15 cellular contexts compared by ENCODE assay signal in genomic region chr10:97336446-97336845, GRCh38. TPM values are rescaled to one million over a fixed set of nuclear protein-coding genes. Genes with fewer than 3 reads are reported as not detected.
DNase-seq lines count a peak whose midpoint lies in the region; ATAC-seq, FAIRE-seq and TF ChIP-seq lines count a peak whose summit lies in the region.
"Had no signal": no experiment of that assay in that cellular context is flagged by ENCODE, and none has a peak within 500 bp of the region (broad histone marks: within the 10 kb centered on the region; RNA-seq: fewer than 3 reads in every experiment).

No MANE protein-coding gene starts in this region.

- DNase-seq in HepG2 (ENCODE audit: low spot score) (no peak), right lobe of liver (no peak), body of pancreas (no peak), left lung (no peak), NCI-H510A (lab: John Stamatoyannopoulos, UW) (no peak), occipital lobe (lab: John Stamatoyannopoulos, UW) (no peak), upper lobe of right lung (no peak)
- DNase-seq in effector CD8-positive, alpha-beta T cell (lab: John Stamatoyannopoulos, UW), result no peak
- DNase-seq: ACHN; activated CD8-positive, alpha-beta memory T cell treated with anti-CD3 and anti-CD28 coated beads, Interleukin-2, amount 50 U/mL, for 48 hours; central memory CD4-positive, alpha-beta T cell; DMS79; psoas muscle; SHP77 had no signal

- ATAC-seq in HepG2 (no peak), right lobe of liver (no peak), body of pancreas (no peak), left lung (no peak), upper lobe of right lung (no peak)
- ATAC-seq: psoas muscle had no signal

- H3K9me3 ChIP-seq in HepG2 (ENCODE audit: low read length) (no peaks in the 10 kb centered on the region), right lobe of liver (no peaks in the 10 kb centered on the region), body of pancreas (no peaks in the 10 kb centered on the region), left lung (no peaks in the 10 kb centered on the region), upper lobe of right lung (no peaks in the 10 kb centered on the region)
- H3K9me3 ChIP-seq: psoas muscle had no signal

- TSS peak; percentile 64 for BruUV-seq in HepG2 (replicated peaks; lab: Mats Ljungman, UMichigan)

- H3K27ac ChIP-seq in HepG2 (ENCODE audit: extremely low read length, insufficient read depth, low read length), result no peak overlapping the region
- H3K27ac ChIP-seq in right lobe of liver, result no peak overlapping the region
- H3K27ac ChIP-seq in body of pancreas, result peak overlapping the region; percentile 59 to 77 (median 68)
- peak overlapping the region; percentile 33 to 99 for H3K27ac ChIP-seq in left lung
- no peak overlapping the region for H3K27ac ChIP-seq in upper lobe of right lung
- H3K27ac ChIP-seq: psoas muscle had no signal

- no peak for FAIRE-seq in HepG2 (lab: Jason Lieb, UNC)
- FAIRE-seq: TTC549 had no signal

- in situ Hi-C loops in HepG2 (cut with HindIII; ENCODE audit: extremely low pct_ligation_motif_present, low pct_unique_long_range_greater_than_20kb), result no loop called here

- H2AFZ ChIP-seq in HepG2 (ENCODE audit: low read length), result no peak overlapping the region

- no peak overlapping the region; the same call in 1 of the 2 replicates for H3K9ac ChIP-seq in HepG2 (ENCODE audit: insufficient read depth, low read depth, low read length)

- no peak for TF ChIP-seq RAD21 in HepG2 (CRISPR knock-in tag; IDR thresholded peaks at IDR 0.05)

- CTCF ChIA-PET in HepG2 (lab: Yijun Ruan, JAX; ENCODE audit: low intra/inter-chr PET ratio, low total read pairs), result no interaction called here

- H3K79me2 ChIP-seq in HepG2 (ENCODE audit: insufficient read depth, low read length), result peaks cover 26% of the 10 kb centered on the region

- H4K20me1 ChIP-seq in HepG2 (ENCODE audit: insufficient read depth, low read length), result no peaks in the 10 kb centered on the region

- no peak for TF ChIP-seq CTCF in HepG2 (CRISPR knock-in tag; IDR thresholded peaks at IDR 0.05)
- TF ChIP-seq CTCF in right lobe of liver (IDR thresholded peaks at IDR 0.05), result no peak
- TF ChIP-seq CTCF in body of pancreas (IDR thresholded peaks at IDR 0.05), result no peak
- no peak for TF ChIP-seq CTCF in left lung (IDR thresholded peaks at IDR 0.05)
- TF ChIP-seq CTCF in upper lobe of right lung (IDR thresholded peaks at IDR 0.05), result no peak

- WGBS in HepG2 (ENCODE audit: low lambda C conversion rate), result 34% methylated on average over 5 of the region's 5 CpGs
- WGBS in right lobe of liver (ENCODE audit: insufficient coverage, low coverage, low lambda C conversion rate, missing lambda C conversion rate), result 47% methylated on average over 5 of the region's 5 CpGs
- WGBS in body of pancreas, 2 donors, result 19 to 26% methylated on average over 5 of the region's 5 CpGs

- H3K4me1 ChIP-seq in HepG2 (ENCODE audit: insufficient read depth, low read length) (peaks cover 33% of the 10 kb centered on the region), right lobe of liver (peaks cover 0 to 6% (median 0%) of the 10 kb centered on the region in 4 donors), body of pancreas (peaks cover 42% of the 10 kb centered on the region), left lung (peaks cover 13 to 40% of the 10 kb centered on the region in 2 donors), upper lobe of right lung (peaks cover 34% of the 10 kb centered on the region)

- POLR2A ChIA-PET in HepG2 (lab: Yijun Ruan, JAX), result no interaction called here

- H3K36me3 ChIP-seq in HepG2 (replicated peaks in 1 of 2; ENCODE audit: control insufficient read depth in 1 of 2, insufficient read depth in 2 of 2, low read length in 2 of 2) (no peaks in the 10 kb centered on the region), right lobe of liver (no peaks in the 10 kb centered on the region), body of pancreas (replicated peaks in 1 of 2; ENCODE audit: insufficient read depth in 1 of 2, low read depth in 2 of 2) (no peaks in the 10 kb centered on the region), left lung (no peaks in the 10 kb centered on the region), upper lobe of right lung (no peaks in the 10 kb centered on the region)

- intact Hi-C loops in HepG2 (cut with micrococcal nuclease; ENCODE audit: unreplicated experiment) (no loop called here), right lobe of liver (cut with DNase I) (loop anchor here in 1 of 2 donors (10.0 kb wide), 1 partner anchor 52 kb away; no protein-coding TSS in a partner anchor), body of pancreas (cut with DNase I) (no loop called here), left lung (cut with DNase I) (no loop called here), upper lobe of right lung (cut with DNase I) (no loop called here)

- H3K27me3 ChIP-seq in HepG2 (ENCODE audit: control insufficient read depth in 1 of 2, insufficient read depth in 2 of 2, low read length in 2 of 2), result no peaks in the 10 kb centered on the region
- H3K27me3 ChIP-seq in right lobe of liver, result no peaks in the 10 kb centered on the region
- no peaks in the 10 kb centered on the region for H3K27me3 ChIP-seq in body of pancreas
- no peaks in the 10 kb centered on the region for H3K27me3 ChIP-seq in left lung
- no peaks in the 10 kb centered on the region for H3K27me3 ChIP-seq in upper lobe of right lung

- TF ChIP-seq POLR2A in HepG2 (IDR thresholded peaks at IDR 0.05; ENCODE audit: insufficient read depth in 1 of 2, low read depth in 2 of 2, low read length in 2 of 2), result no peak
- no peak for TF ChIP-seq POLR2A in right lobe of liver (IDR thresholded peaks at IDR 0.05)
- TF ChIP-seq POLR2A in body of pancreas (IDR thresholded peaks at IDR 0.05), result no peak

- TF ChIP-seq EP300 in HepG2 (IDR thresholded peaks at IDR 0.05; ENCODE audit: low read depth in 2 of 2, low read length in 2 of 2) (no peak), HepG2 (CRISPR knock-in tag; IDR thresholded peaks at IDR 0.05; ENCODE audit: borderline replicate concordance) (no peak)

- H3K4me3 ChIP-seq in HepG2 (replicated peaks in 1 of 3; ENCODE audit: insufficient read depth in 1 of 3, low read depth in 2 of 3, low read length in 3 of 3) (no peak overlapping the region), right lobe of liver (no peak overlapping the region), body of pancreas (no peak overlapping the region), left lung (no peak overlapping the region), upper lobe of right lung (no peak overlapping the region)
- H3K4me3 ChIP-seq: psoas muscle had no signal

- H3K4me2 ChIP-seq in HepG2 (ENCODE audit: low read depth, low read length), result no peak overlapping the region

RNA-seq across cellular contexts. Expression of gene FRAT2, which starts 1.9 kb away (rescaled TPM):
- total RNA-seq in HepG2 (2016; rRNA removed; fragmentation: Illumina TruSeq; extraction: Trizol) (10.1 and 14.1 TPM in 2 replicates), right lobe of liver (10 to 100 TPM in 2 of 6 experiments, 1 to 10 TPM in 4; 8.3 to 11.4 (median 9.7) TPM), body of pancreas (10 to 100 TPM; 19.5 to 20.8 TPM), left lung (10 to 100 TPM; 12.8 to 30.2 TPM), occipital lobe (16.8 TPM), upper lobe of right lung (20.4 TPM)
- total RNA-seq in HepG2 (2016; cell fraction: cytosol; rRNA removed; fragmentation: Illumina TruSeq; extraction: Trizol; ENCODE audit: low read depth), result 2.9 and 3.3 TPM in 2 replicates
- 9.8 and 14.0 TPM in 2 replicates for total RNA-seq in HepG2 (2016; cell fraction: insoluble cytoplasmic fraction; rRNA removed; fragmentation: Illumina TruSeq; extraction: Trizol)
- 10.0 and 10.9 TPM in 2 replicates for total RNA-seq in HepG2 (2016; cell fraction: membrane; rRNA removed; fragmentation: Illumina TruSeq; extraction: Trizol)
- total RNA-seq in HepG2 (2016; cell fraction: nucleus; rRNA removed; fragmentation: Illumina TruSeq; extraction: Trizol), result 8.0 and 9.6 TPM in 2 replicates
- polyA plus RNA-seq in HepG2 (2011; rRNA removed), result 6.3 and 7.2 TPM in 2 replicates
- polyA plus RNA-seq in HepG2 (2011; cell fraction: cytosol; rRNA removed), result 6.8 and 7.1 TPM in 2 replicates
- 4.3 and 4.5 TPM in 2 replicates for polyA plus RNA-seq in HepG2 (2011; cell fraction: nucleus; rRNA removed)
- 7.3 TPM in 2 replicates for polyA plus RNA-seq in HepG2 (2012)
- 2.3 and 2.6 TPM in 2 replicates for polyA plus RNA-seq in HepG2 (2016; cell fraction: cytosol; fragmentation: Illumina TruSeq; extraction: Trizol; ENCODE audit: low read depth)
- polyA plus RNA-seq in HepG2 (2016; cell fraction: insoluble cytoplasmic fraction; fragmentation: Illumina TruSeq; extraction: Trizol; ENCODE audit: low read depth), result 10.6 and 11.0 TPM in 2 replicates
- 5.8 TPM in 2 replicates for polyA plus RNA-seq in HepG2 (2016; cell fraction: membrane; fragmentation: Illumina TruSeq; extraction: Trizol; ENCODE audit: low read depth)
- 6.0 and 9.1 TPM in 2 replicates for polyA plus RNA-seq in HepG2 (2016; cell fraction: nucleus; fragmentation: Illumina TruSeq; extraction: Trizol; ENCODE audit: insufficient read depth, low read depth)
- polyA minus RNA-seq in HepG2 (2011; rRNA and poly(A)+ RNA removed; ENCODE audit: low replicate concordance), result 7.4 and 20.0 TPM in 2 replicates
- polyA minus RNA-seq in HepG2 (2011; cell fraction: cytosol; rRNA and poly(A)+ RNA removed), result 5.0 and 6.0 TPM in 2 replicates
- polyA minus RNA-seq in HepG2 (2011; cell fraction: nucleus; rRNA and poly(A)+ RNA removed), result 6.0 and 11.5 TPM in 2 replicates

RNA-seq across cellular contexts. Expression of gene FRAT1, which starts 17.4 kb away (rescaled TPM):
- 1.3 and 2.3 TPM in 2 replicates for total RNA-seq in HepG2 (2016; rRNA removed; fragmentation: Illumina TruSeq; extraction: Trizol)
- total RNA-seq in HepG2 (2016; cell fraction: cytosol; rRNA removed; fragmentation: Illumina TruSeq; extraction: Trizol; ENCODE audit: low read depth), result 0.53 and 0.71 TPM in 2 replicates
- total RNA-seq in HepG2 (2016; cell fraction: insoluble cytoplasmic fraction; rRNA removed; fragmentation: Illumina TruSeq; extraction: Trizol), result 1.4 and 2.4 TPM in 2 replicates
- 1.2 and 1.3 TPM in 2 replicates for total RNA-seq in HepG2 (2016; cell fraction: membrane; rRNA removed; fragmentation: Illumina TruSeq; extraction: Trizol)
- total RNA-seq in HepG2 (2016; cell fraction: nucleus; rRNA removed; fragmentation: Illumina TruSeq; extraction: Trizol), result 2.1 and 2.5 TPM in 2 replicates
- 1.7 TPM in 2 replicates for polyA plus RNA-seq in HepG2 (2011; rRNA removed)
- 1.2 and 1.6 TPM in 2 replicates for polyA plus RNA-seq in HepG2 (2011; cell fraction: cytosol; rRNA removed)
- polyA plus RNA-seq in HepG2 (2011; cell fraction: nucleus; rRNA removed), result 1.4 and 1.8 TPM in 2 replicates
- polyA plus RNA-seq in HepG2 (2012), result 1.6 TPM in 2 replicates
- 0.20 and 0.28 TPM in 2 replicates for polyA plus RNA-seq in HepG2 (2016; cell fraction: cytosol; fragmentation: Illumina TruSeq; extraction: Trizol; ENCODE audit: low read depth)
- 1.5 and 2.1 TPM in 2 replicates for polyA plus RNA-seq in HepG2 (2016; cell fraction: insoluble cytoplasmic fraction; fragmentation: Illumina TruSeq; extraction: Trizol; ENCODE audit: low read depth)
- polyA plus RNA-seq in HepG2 (2016; cell fraction: membrane; fragmentation: Illumina TruSeq; extraction: Trizol; ENCODE audit: low read depth), result 0.54 and 0.77 TPM in 2 replicates
- polyA plus RNA-seq in HepG2 (2016; cell fraction: nucleus; fragmentation: Illumina TruSeq; extraction: Trizol; ENCODE audit: insufficient read depth, low read depth), result 0.97 and 2.2 TPM in 2 replicates
- polyA minus RNA-seq in HepG2 (2011; rRNA and poly(A)+ RNA removed; ENCODE audit: low replicate concordance), result 1.8 and 4.0 TPM in 2 replicates
- polyA minus RNA-seq in HepG2 (2011; cell fraction: cytosol; rRNA and poly(A)+ RNA removed), result 2.5 and 2.7 TPM in 2 replicates
- polyA minus RNA-seq in HepG2 (2011; cell fraction: nucleus; rRNA and poly(A)+ RNA removed), result 4.5 and 7.1 TPM in 2 replicates
- 1 to 10 TPM; 3.5 to 8.5 (median 7.4) TPM for total RNA-seq in right lobe of liver
- total RNA-seq in body of pancreas, result 1 to 10 TPM; 3.0 to 6.5 TPM
- 10 to 100 TPM in 1 of 2 donors, 1 to 10 TPM in 1; 5.2 to 10.8 TPM for total RNA-seq in left lung
- 5.6 TPM for total RNA-seq in occipital lobe
- 10.4 TPM for total RNA-seq in upper lobe of right lung

RNA-seq across cellular contexts. Expression of gene ARHGAP19, which starts 44.0 kb away (rescaled TPM):
- total RNA-seq in HepG2 (2016; rRNA removed; fragmentation: Illumina TruSeq; extraction: Trizol), result 10.0 and 15.6 TPM in 2 replicates
- 2.8 and 5.8 TPM in 2 replicates for total RNA-seq in HepG2 (2016; cell fraction: cytosol; rRNA removed; fragmentation: Illumina TruSeq; extraction: Trizol; ENCODE audit: low read depth)
- 9.8 and 13.9 TPM in 2 replicates for total RNA-seq in HepG2 (2016; cell fraction: insoluble cytoplasmic fraction; rRNA removed; fragmentation: Illumina TruSeq; extraction: Trizol)
- total RNA-seq in HepG2 (2016; cell fraction: membrane; rRNA removed; fragmentation: Illumina TruSeq; extraction: Trizol), result 3.2 and 4.3 TPM in 2 replicates
- total RNA-seq in HepG2 (2016; cell fraction: nucleus; rRNA removed; fragmentation: Illumina TruSeq; extraction: Trizol), result 7.9 and 8.8 TPM in 2 replicates
- 4.3 and 7.6 TPM in 2 replicates for polyA plus RNA-seq in HepG2 (2011; rRNA removed)
- 4.0 and 4.3 TPM in 2 replicates for polyA plus RNA-seq in HepG2 (2011; cell fraction: cytosol; rRNA removed)
- 5.0 and 5.6 TPM in 2 replicates for polyA plus RNA-seq in HepG2 (2011; cell fraction: nucleus; rRNA removed)
- 3.6 and 5.3 TPM in 2 replicates for polyA plus RNA-seq in HepG2 (2012)
- polyA plus RNA-seq in HepG2 (2016; cell fraction: cytosol; fragmentation: Illumina TruSeq; extraction: Trizol; ENCODE audit: low read depth), result 0.28 and 0.32 TPM in 2 replicates
- polyA plus RNA-seq in HepG2 (2016; cell fraction: insoluble cytoplasmic fraction; fragmentation: Illumina TruSeq; extraction: Trizol; ENCODE audit: low read depth), result 9.9 and 10.1 TPM in 2 replicates
- polyA plus RNA-seq in HepG2 (2016; cell fraction: membrane; fragmentation: Illumina TruSeq; extraction: Trizol; ENCODE audit: low read depth), result 0.65 and 0.99 TPM in 2 replicates
- polyA plus RNA-seq in HepG2 (2016; cell fraction: nucleus; fragmentation: Illumina TruSeq; extraction: Trizol; ENCODE audit: insufficient read depth, low read depth), result 9.3 and 11.2 TPM in 2 replicates
- polyA minus RNA-seq in HepG2 (2011; rRNA and poly(A)+ RNA removed; ENCODE audit: low replicate concordance), result 4.6 and 10.2 TPM in 2 replicates
- 4.4 and 6.0 TPM in 2 replicates for polyA minus RNA-seq in HepG2 (2011; cell fraction: cytosol; rRNA and poly(A)+ RNA removed)
- polyA minus RNA-seq in HepG2 (2011; cell fraction: nucleus; rRNA and poly(A)+ RNA removed), result 6.2 and 6.3 TPM in 2 replicates
- total RNA-seq in right lobe of liver, result 1 to 10 TPM; 2.3 to 5.5 (median 3.4) TPM
- total RNA-seq in body of pancreas, result 1 to 10 TPM; 2.6 to 7.3 TPM
- total RNA-seq in left lung, result 10 to 100 TPM in 1 of 2 donors, 1 to 10 TPM in 1; 9.8 to 11.4 TPM
- total RNA-seq in occipital lobe, result 8.4 TPM
- total RNA-seq in upper lobe of right lung, result 14.0 TPM

Comparison
In these comparisons a context has a peak if more than half of its experiments do, and no peak if none do; other contexts are left out.
1. H3K27ac ChIP-seq: peak in body of pancreas (4 of 4) and left lung (2 of 2); none in HepG2 (single experiment), right lobe of liver (0 of 3) and upper lobe of right lung (single experiment).